In genomic region chr1:227066999-227067398, GRCh38 we compare ENCODE assay signal across 25 cellular contexts.
DNase-seq lines count a peak whose midpoint lies in the region; ATAC-seq and TF ChIP-seq lines count a peak whose summit lies in the region.
"Had no signal": no experiment of that assay in that cellular context is flagged by ENCODE, and none has a peak within 500 bp of the region (broad histone marks: within the 10 kb centered on the region; RNA-seq: fewer than 3 reads in every experiment).

No MANE protein-coding gene starts in this region.

- H3K9me3 ChIP-seq in thyroid gland, result no peaks in the 10 kb centered on the region
- no peaks in the 10 kb centered on the region for H3K9me3 ChIP-seq in psoas muscle
- H3K9me3 ChIP-seq: BLaER1 treated with 17β-estradiol and CSF1 and Interleukin-3, amounts not matched to agents 10 nM and 100 nM; SJSA1 had no signal

- in situ Hi-C loops in G401 (cut with HindIII; ENCODE audit: low sequenced_read_pairs), result no loop called here

- 36 to 42% methylated on average over 1 of the region's 1 CpG for WGBS in thyroid gland, 2 donors
- 47 to 79% (median 52%) methylated on average over 1 of the region's 1 CpG for WGBS in psoas muscle, 3 donors

- H3K4me3 ChIP-seq in thyroid gland (replicated peaks in 1 of 3) (no peak overlapping the region), psoas muscle (no peak overlapping the region)
- H3K4me3 ChIP-seq: BLaER1 treated with 17β-estradiol and CSF1 and Interleukin-3, amounts not matched to agents 10 nM and 100 nM; GM12878; PC-9; SJSA1 had no signal

- H3K36me3 ChIP-seq in thyroid gland, result peaks cover 0 to 4% of the 10 kb centered on the region in 2 donors
- H3K36me3 ChIP-seq in psoas muscle (ENCODE audit: insufficient read depth in 1 of 2, low read depth in 1 of 2), result peaks cover 0 to 55% of the 10 kb centered on the region in 2 donors

- H3K27ac ChIP-seq in VCaP (peak overlapping the region; percentile 15; the same call in 1 of the 2 replicates), thyroid gland (no peak overlapping the region), psoas muscle (no peak overlapping the region)
- H3K27ac ChIP-seq: BLaER1 treated with 17β-estradiol and CSF1 and Interleukin-3, amounts not matched to agents 10 nM and 100 nM; HL-60; KMS-11; PC-9; SJSA1 had no signal

- H3K27me3 ChIP-seq in thyroid gland, result no peaks in the 10 kb centered on the region
- H3K27me3 ChIP-seq in psoas muscle (ENCODE audit: insufficient read depth in 3 of 3, low read length in 2 of 3), result no peaks in the 10 kb centered on the region
- H3K27me3 ChIP-seq: BLaER1 treated with 17β-estradiol and CSF1 and Interleukin-3, amounts not matched to agents 10 nM and 100 nM; SJSA1 had no signal

- no peak for ATAC-seq in psoas muscle
- no peak for ATAC-seq in GM19452 (IDR thresholded peaks at IDR 0.05; ENCODE audit: unreplicated experiment)
- ATAC-seq: GM12878, HCT116 had no signal

- no peaks in the 10 kb centered on the region for H3K4me1 ChIP-seq in thyroid gland
- H3K4me1 ChIP-seq in psoas muscle, result no peaks in the 10 kb centered on the region
- H3K4me1 ChIP-seq: BLaER1 treated with 17β-estradiol and CSF1 and Interleukin-3, amounts not matched to agents 10 nM and 100 nM; SJSA1 had no signal

- DNase-seq in G401 (ENCODE audit: low spot score) (peak; percentile 27), islet precursor cell (peak; percentile 49), thyroid gland (peak; percentile 51 to 66), anterior cingulate cortex (lab: John Stamatoyannopoulos, UW) (no peak), psoas muscle (no peak)
- DNase-seq: CD4-positive, alpha-beta T cell; DMS53; NCI-H1092 treated with DMSO at 0.1 percent for 48 hours; NCI-H1436 treated with DMSO at 0.1 percent for 48 hours; NCI-H187 treated with DMSO at 0.1 percent for 48 hours; NCI-H2171 treated with DMSO at 0.1 percent for 48 hours; NCI-H345; NCI-H510A treated with DMSO at 0.1 percent for 48 hours; NK-92 treated with Interleukin-12 subunit alpha and Interleukin-12 subunit beta, amount 100 ng/mL, for 24 hours; PC-9; Right ventricle myocardium superior; RPMI8226 had no signal

- TF ChIP-seq POLR2A in thyroid gland (IDR thresholded peaks at IDR 0.05), result no peak

- intact Hi-C loops in thyroid gland (cut with DNase I), result no loop called here
- intact Hi-C loops in psoas muscle (cut with DNase I), result no loop called here

- TF ChIP-seq CTCF in VCaP (conservative IDR thresholded peaks at IDR 0.05) (no peak), thyroid gland (IDR thresholded peaks at IDR 0.05) (no peak), psoas muscle (IDR thresholded peaks at IDR 0.05) (no peak)

Comparison
In these comparisons a context has a peak if more than half of its experiments do, and no peak if none do; other contexts are left out.
1. DNase-seq: peak in G401 (single experiment), islet precursor cell (single experiment) and thyroid gland (2 of 2); none in anterior cingulate cortex (0 of 58) and psoas muscle (0 of 2).